Comparison of ENCODE assay signal across 20 cellular contexts in the genomic region with DNA sequence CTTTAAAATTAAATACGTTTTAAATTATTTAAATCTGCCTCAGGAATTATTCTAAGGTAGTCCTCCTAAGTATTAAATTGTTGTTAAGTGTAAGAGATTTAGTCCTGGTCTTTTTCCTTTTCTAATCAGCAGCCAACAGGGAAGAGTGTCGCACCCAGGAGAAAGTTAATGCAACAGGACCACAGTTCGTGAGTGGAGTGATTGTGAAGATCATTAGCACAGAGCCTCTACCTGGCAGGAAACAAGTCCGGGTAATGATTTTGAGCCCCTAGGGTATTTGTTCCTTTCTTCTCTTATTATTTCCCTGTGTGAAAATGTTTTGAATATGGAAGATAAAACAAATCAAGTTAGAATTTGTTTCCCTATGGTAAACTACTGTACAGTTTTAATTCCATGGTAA.
"Had no signal": no experiment of that assay in that cellular context is flagged by ENCODE, and none has a peak within 500 bp of the region (broad histone marks: within the 10 kb centered on the region; RNA-seq: fewer than 3 reads in every experiment).

No MANE protein-coding gene starts in this region.

- H3K4me1 Mint-ChIP-seq: activated naive CD8-positive, alpha-beta T cell treated with anti-CD3 and anti-CD28 coated beads for 36 hours; activated T-helper 17 cell treated with anti-CD3 and anti-CD28 coated beads, Interleukin-2, amount 50 U/mL, for 72 hours; nephron; stimulated activated memory B cell treated with anti-CD40 and anti-IgM and Interleukin-4, amounts not matched to agents 10 μg/mL and 1 μg/mL and 100 μg/mL, for 72 hours had no signal

- DNase-seq: activated naive CD4-positive, alpha-beta T cell; activated naive CD8-positive, alpha-beta T cell treated with anti-CD3 and anti-CD28 coated beads for 36 hours; activated T-cell treated with anti-CD3 and anti-CD28 coated beads, Interleukin-2, amount 50 U/mL, for 1 hour; colonic mucosa; glutamatergic neuron; left ventricle myocardium superior; mammary epithelial cell; nucleus accumbens; right lobe of liver; SK-N-SH; stimulated activated CD4-positive, alpha-beta T cell treated with anti-CD3 and anti-CD28 coated beads, Interleukin-1b, Interleukin-23, amount 100 ng/mL, for 48 hours; stomach; WERI-Rb-1 had no signal

- H3K4me1 ChIP-seq: colonic mucosa, right lobe of liver, stomach, suprapubic skin, tibial nerve had no signal

- H3K4me3 Mint-ChIP-seq: activated naive CD8-positive, alpha-beta T cell treated with anti-CD3 and anti-CD28 coated beads for 36 hours; activated T-helper 17 cell treated with anti-CD3 and anti-CD28 coated beads, Interleukin-2, amount 50 U/mL, for 72 hours; nephron; stimulated activated memory B cell treated with anti-CD40 and anti-IgM and Interleukin-4, amounts not matched to agents 10 μg/mL and 1 μg/mL and 100 μg/mL, for 72 hours had no signal

- H3K9ac ChIP-seq: SK-N-SH had no signal

- H2AFZ ChIP-seq: hepatocyte had no signal

- H3K79me2 ChIP-seq: hepatocyte had no signal

- H3K4me2 ChIP-seq: hepatocyte, SK-N-SH had no signal

- H3K9me3 ChIP-seq: colonic mucosa, right lobe of liver, SK-N-SH, stomach, suprapubic skin, tibial nerve had no signal

- H3K4me3 ChIP-seq: colonic mucosa, hepatocyte, right lobe of liver, skin epidermis, stomach, suprapubic skin, tibial nerve had no signal

- H3K27ac Mint-ChIP-seq: activated naive CD8-positive, alpha-beta T cell treated with anti-CD3 and anti-CD28 coated beads for 36 hours; activated T-helper 17 cell treated with anti-CD3 and anti-CD28 coated beads, Interleukin-2, amount 50 U/mL, for 72 hours; stimulated activated memory B cell treated with anti-CD40 and anti-IgM and Interleukin-4, amounts not matched to agents 10 μg/mL and 1 μg/mL and 100 μg/mL, for 72 hours had no signal

- H3K27me3 ChIP-seq: colonic mucosa, hepatocyte, right lobe of liver, stomach, suprapubic skin, tibial nerve had no signal

- H3K27me3 Mint-ChIP-seq: activated naive CD8-positive, alpha-beta T cell treated with anti-CD3 and anti-CD28 coated beads for 36 hours; activated T-helper 17 cell treated with anti-CD3 and anti-CD28 coated beads, Interleukin-2, amount 50 U/mL, for 72 hours; stimulated activated memory B cell treated with anti-CD40 and anti-IgM and Interleukin-4, amounts not matched to agents 10 μg/mL and 1 μg/mL and 100 μg/mL, for 72 hours had no signal

- ATAC-seq: activated T-helper 17 cell treated with anti-CD3 and anti-CD28 coated beads, Interleukin-2, amount 50 U/mL, for 72 hours; left ventricle myocardium superior; right lobe of liver; stimulated activated memory B cell treated with anti-CD40 and anti-IgM and Interleukin-4, amounts not matched to agents 10 μg/mL and 1 μg/mL and 100 μg/mL, for 72 hours had no signal

- H3K27ac ChIP-seq: colonic mucosa, hepatocyte, right lobe of liver, skin epidermis, stomach, suprapubic skin, tibial nerve, WERI-Rb-1 had no signal
